31 cellular contexts compared by ENCODE assay signal in genomic region chr3:157805553-157805952, GRCh38.
"Had no signal": no experiment of that assay in that cellular context is flagged by ENCODE, and none has a peak within 500 bp of the region (broad histone marks: within the 10 kb centered on the region; RNA-seq: fewer than 3 reads in every experiment).

No MANE protein-coding gene starts in this region.

- H3K27me3 ChIP-seq: MG63 had no signal

- H3K4me2 ChIP-seq: KMS-11 had no signal

- DNase-seq: Karpas-422, Kasumi-1, KG1, MG63, MM.1S, MV-4-11, NCI-H1048, NCI-H1092, NCI-H1092 treated with DMSO at 0.1 percent for 48 hours, NCI-H1105, NCI-H1417 treated with DMSO at 0.1 percent for 48 hours, NCI-H1436, NCI-H1436 treated with DMSO at 0.1 percent for 48 hours, NCI-H146, NCI-H1694, NCI-H1694 treated with DMSO at 0.1 percent for 48 hours, NCI-H187, NCI-H187 treated with DMSO at 0.1 percent for 48 hours, NCI-H1930, NCI-H2029, NCI-H2029 treated with DMSO at 0.1 percent for 48 hours, NCI-H2081, NCI-H2107, NCI-H2171, NCI-H2171 treated with DMSO at 0.1 percent for 48 hours, NCI-H2227 treated with DMSO at 0.1 percent for 48 hours, NCI-H226, NCI-H345, NCI-H446, NCI-H446 treated with DMSO at 0.1 percent for 48 hours had no signal

- H3K4me3 ChIP-seq: MG63 had no signal

- H3K27ac ChIP-seq: KMS-11 had no signal

- H3K36me3 ChIP-seq: MG63 had no signal

- H3K9ac ChIP-seq: KMS-11 had no signal
